9 cellular contexts compared by ENCODE assay signal in genomic region chr3:129603561-129603942, GRCh38. TPM values are rescaled to one million over a fixed set of nuclear protein-coding genes. Genes with fewer than 3 reads are reported as not detected.
DNase-seq lines count a peak whose midpoint lies in the region; ATAC-seq and TF ChIP-seq lines count a peak whose summit lies in the region.
"Had no signal": no experiment of that assay in that cellular context is flagged by ENCODE, and none has a peak within 500 bp of the region (broad histone marks: within the 10 kb centered on the region; RNA-seq: fewer than 3 reads in every experiment).

No MANE protein-coding gene starts in this region.

- TF ChIP-seq POLR2A in sigmoid colon (IDR thresholded peaks at IDR 0.05) = no peak

- peaks cover 3 to 4% of the 10 kb centered on the region in 2 donors for H3K27me3 Mint-ChIP-seq in CD8-positive, alpha-beta memory T cell

- H3K27ac ChIP-seq in CD8-positive, alpha-beta memory T cell (ENCODE audit: low read depth, low read length) = no peak overlapping the region
- H3K27ac ChIP-seq in sigmoid colon = peak overlapping the region; percentile 81 to 82 (median 82)

- peaks cover 57 to 72% (median 57%) of the 10 kb centered on the region in 3 donors for H3K4me1 Mint-ChIP-seq in CD8-positive, alpha-beta memory T cell

- peaks cover 0 to 8% (median 0%) of the 10 kb centered on the region in 3 donors for H3K36me3 Mint-ChIP-seq in CD8-positive, alpha-beta memory T cell

- POLR2A ChIA-PET in CD8-positive, alpha-beta memory T cell (lab: Charles Lee) = interaction anchor here (0.7 to 3.6 kb wide), 2 partner anchors 10 to 26 kb away, joined by 3 to 54 read pairs; no protein-coding TSS in a partner anchor

- intact Hi-C loops in sigmoid colon (cut with DNase I) = no loop called here

- WGBS in sigmoid colon, 2 donors = 67 to 78% methylated on average over 7 of the region's 7 CpGs

- H3K9me3 ChIP-seq in CD8-positive, alpha-beta memory T cell (ENCODE audit: low read length) = no peaks in the 10 kb centered on the region
- no peaks in the 10 kb centered on the region for H3K9me3 ChIP-seq in sigmoid colon

- no peak overlapping the region for H3K4me3 ChIP-seq in CD8-positive, alpha-beta memory T cell (ENCODE audit: low read length)
- peak overlapping the region; percentile 63 to 96 for H3K4me3 ChIP-seq in foreskin fibroblast (ENCODE audit: low read depth in 1 of 2, low read length in 2 of 2)
- H3K4me3 ChIP-seq in sigmoid colon = peak overlapping the region in 3 of 4 donors; percentile 55 to 68 (median 58)

- H3K4me3 Mint-ChIP-seq in CD8-positive, alpha-beta memory T cell = peak overlapping the region; percentile 77 to 98 (median 92)
- H3K4me3 Mint-ChIP-seq: activated naive CD8-positive, alpha-beta T cell treated with anti-CD3 and anti-CD28 coated beads, Interleukin-2, amount 10 ng/mL, durations not matched to agents 7 days and 5 days had no signal

- H3K27ac Mint-ChIP-seq in CD8-positive, alpha-beta memory T cell = peak overlapping the region in 3 of 8 donors; percentile 41 to 78 (median 56)
- H3K27ac Mint-ChIP-seq: activated naive CD8-positive, alpha-beta T cell treated with anti-CD3 and anti-CD28 coated beads, Interleukin-2, amount 10 ng/mL, durations not matched to agents 7 days and 5 days had no signal

- TF ChIP-seq CTCF in foreskin fibroblast (IDR thresholded peaks at IDR 0.05; ENCODE audit: low read depth, low read length) (no peak), sigmoid colon (IDR thresholded peaks at IDR 0.05) (no peak)

- H3K9me3 Mint-ChIP-seq in CD8-positive, alpha-beta memory T cell = no peaks in the 10 kb centered on the region
- H3K9me3 Mint-ChIP-seq: activated naive CD8-positive, alpha-beta T cell treated with anti-CD3 and anti-CD28 coated beads, Interleukin-2, amount 10 ng/mL, durations not matched to agents 7 days and 5 days had no signal

- ATAC-seq in SK-N-SH treated with all-trans-retinoic acid at 6 μM for 48 hours (peak; percentile 1; the same call in 1 of the 3 replicates), GM18861 (IDR thresholded peaks at IDR 0.05; ENCODE audit: unreplicated experiment) (no peak), HG03442 (IDR thresholded peaks at IDR 0.05; ENCODE audit: unreplicated experiment) (no peak)

- no peak for DNase-seq in CD8-positive, alpha-beta memory T cell
- peak in 1 of 2 donors; percentile 45 for DNase-seq in foreskin fibroblast
- no peak for DNase-seq in sigmoid colon
- no peak for DNase-seq in NCI-H510A (lab: John Stamatoyannopoulos, UW)
- DNase-seq in T-helper 1 cell = no peak
- DNase-seq: activated naive CD8-positive, alpha-beta T cell treated with anti-CD3 and anti-CD28 coated beads, Interleukin-2, amount 10 ng/mL, durations not matched to agents 7 days and 5 days had no signal

- H3K27me3 ChIP-seq in CD8-positive, alpha-beta memory T cell (ENCODE audit: insufficient read depth, low read length, poor library complexity, severe bottlenecking) = no peaks in the 10 kb centered on the region
- H3K27me3 ChIP-seq in sigmoid colon = peaks cover 0 to 18% (median 0%) of the 10 kb centered on the region in 3 donors

- CTCF ChIA-PET in CD8-positive, alpha-beta memory T cell (lab: Charles Lee) = interaction anchor here (1.7 to 5.4 kb wide), 2 partner anchors 10 to 112 kb away, joined by 5 to 43 read pairs; no protein-coding TSS in a partner anchor

- H3K4me1 ChIP-seq in CD8-positive, alpha-beta memory T cell (ENCODE audit: insufficient read depth, low read length) = peaks cover 4% of the 10 kb centered on the region
- H3K4me1 ChIP-seq in sigmoid colon = peaks cover 0 to 64% (median 62%) of the 10 kb centered on the region in 4 donors

- H3K36me3 ChIP-seq in CD8-positive, alpha-beta memory T cell (ENCODE audit: insufficient read depth, low read length) = no peaks in the 10 kb centered on the region
- no peaks in the 10 kb centered on the region for H3K36me3 ChIP-seq in sigmoid colon

- TF ChIP-seq EP300 in sigmoid colon (IDR thresholded peaks at IDR 0.05) = no peak

TF ChIP-seq in SK-N-SH treated with all-trans-retinoic acid at 6 μM for 48 hours, 23 proteins besides CTCF, POLR2A, EP300 and RAD21:
- TF ChIP-seq ESRRG (CRISPR knock-in tag; IDR thresholded peaks at IDR 0.05) (no peak), ZNF70 (CRISPR knock-in tag; IDR thresholded peaks at IDR 0.05) (no peak), ZC3H10 (CRISPR knock-in tag; IDR thresholded peaks at IDR 0.05) (no peak), CSDC2 (CRISPR knock-in tag; IDR thresholded peaks at IDR 0.05) (no peak), POU6F1 (CRISPR knock-in tag; IDR thresholded peaks at IDR 0.05; ENCODE audit: borderline replicate concordance, low read depth) (no peak), ZNF565 (CRISPR knock-in tag; conservative IDR thresholded peaks at IDR 0.05; ENCODE audit: low read depth) (no peak), TCF4 (CRISPR knock-in tag; IDR thresholded peaks at IDR 0.05; ENCODE audit: borderline replicate concordance) (no peak)

RNA-seq across cellular contexts. Expression of gene PLXND1, which starts 2.9 kb away (rescaled TPM):
- total RNA-seq in CD8-positive, alpha-beta memory T cell = 10 to 100 TPM; 12.1 to 15.2 TPM
- 17.3 TPM for polyA plus RNA-seq in CD8-positive, alpha-beta memory T cell
- 10 to 100 TPM; 36.9 to 77.0 (median 61.8) TPM for total RNA-seq in sigmoid colon
- 10 to 100 TPM in 2 of 3 donors, 1 to 10 TPM in 1; 9.6 to 42.0 (median 15.7) TPM for polyA plus RNA-seq in sigmoid colon
